In the genomic region with DNA sequence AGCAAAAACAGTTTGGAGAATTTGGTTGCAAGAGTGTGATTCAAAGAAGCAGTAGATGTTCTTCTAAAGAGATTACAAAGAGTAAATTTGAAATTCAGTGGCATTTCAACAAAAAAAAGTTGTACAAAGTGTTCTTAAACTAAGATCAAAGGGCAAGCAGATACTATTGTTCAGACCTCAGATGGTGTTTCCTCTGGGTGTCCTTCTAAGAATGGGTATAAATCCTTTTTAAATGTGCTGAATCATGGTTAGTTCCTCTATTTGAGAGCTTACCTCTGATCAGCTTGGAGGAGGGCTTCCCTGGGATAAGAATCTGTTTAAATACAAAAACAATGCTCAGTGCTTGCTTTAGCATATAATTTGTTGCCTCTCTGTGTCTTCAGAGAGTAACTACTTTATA, we compare ENCODE assay signal across 1 cellular context.
TF ChIP-seq lines count a peak whose summit lies in the region.

No MANE protein-coding gene starts in this region.

TF ChIP-seq in K562, 482 proteins besides CTCF, POLR2A, EP300 and RAD21:
- peak; percentile 91 for TF ChIP-seq C11orf30 (IDR thresholded peaks at IDR 0.05; ENCODE audit: low read depth)
- TF ChIP-seq BACH1 (tag; IDR thresholded peaks at IDR 0.05), result peak; percentile 89
- TF ChIP-seq NFE2L1 (tag; IDR thresholded peaks at IDR 0.05; ENCODE audit: borderline replicate concordance, low read depth), result peak; percentile 84
- TF ChIP-seq, protein P1, sequence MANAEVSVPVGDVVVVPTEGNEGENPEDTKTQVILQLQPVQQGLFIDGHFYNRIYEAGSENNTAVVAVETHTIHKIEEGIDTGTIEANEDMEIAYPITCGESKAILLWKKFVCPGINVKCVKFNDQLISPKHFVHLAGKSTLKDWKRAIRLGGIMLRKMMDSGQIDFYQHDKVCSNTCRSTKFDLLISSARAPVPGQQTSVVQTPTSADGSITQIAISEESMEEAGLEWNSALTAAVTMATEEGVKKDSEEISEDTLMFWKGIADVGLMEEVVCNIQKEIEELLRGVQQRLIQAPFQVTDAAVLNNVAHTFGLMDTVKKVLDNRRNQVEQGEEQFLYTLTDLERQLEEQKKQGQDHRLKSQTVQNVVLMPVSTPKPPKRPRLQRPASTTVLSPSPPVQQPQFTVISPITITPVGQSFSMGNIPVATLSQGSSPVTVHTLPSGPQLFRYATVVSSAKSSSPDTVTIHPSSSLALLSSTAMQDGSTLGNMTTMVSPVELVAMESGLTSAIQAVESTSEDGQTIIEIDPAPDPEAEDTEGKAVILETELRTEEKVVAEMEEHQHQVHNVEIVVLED (CRISPR knock-in tag; IDR thresholded peaks at IDR 0.05), result no peak
- peak; percentile 83 for TF ChIP-seq MAFK (IDR thresholded peaks at IDR 0.05; ENCODE audit: low read length)
- TF ChIP-seq ZFP36 (IDR thresholded peaks at IDR 0.05; ENCODE audit: low read depth, low read length, partially characterized antibody), result peak; percentile 34
- no peak for TF ChIP-seq HSF4 (CRISPR knock-in tag; IDR thresholded peaks at IDR 0.05; ENCODE audit: borderline replicate concordance)
- peak; percentile 88 for TF ChIP-seq ZNF316 (IDR thresholded peaks at IDR 0.05)
- peak; percentile 96 for TF ChIP-seq NFE2 (IDR thresholded peaks at IDR 0.05; ENCODE audit: low read depth)
- no peak for TF ChIP-seq JUND (IDR thresholded peaks at IDR 0.05; ENCODE audit: borderline replicate concordance, low read depth, low read length)
- 0 out of 3 replicates have a peak, but pooled peaks have one; percentile 22 for TF ChIP-seq JUND (tag; IDR thresholded peaks at IDR 0.05; ENCODE audit: borderline replicate concordance, low read depth, low read length)
- no peak for TF ChIP-seq KDM2B (CRISPR knock-in tag; IDR thresholded peaks at IDR 0.05)
- TF ChIP-seq, protein P2, sequence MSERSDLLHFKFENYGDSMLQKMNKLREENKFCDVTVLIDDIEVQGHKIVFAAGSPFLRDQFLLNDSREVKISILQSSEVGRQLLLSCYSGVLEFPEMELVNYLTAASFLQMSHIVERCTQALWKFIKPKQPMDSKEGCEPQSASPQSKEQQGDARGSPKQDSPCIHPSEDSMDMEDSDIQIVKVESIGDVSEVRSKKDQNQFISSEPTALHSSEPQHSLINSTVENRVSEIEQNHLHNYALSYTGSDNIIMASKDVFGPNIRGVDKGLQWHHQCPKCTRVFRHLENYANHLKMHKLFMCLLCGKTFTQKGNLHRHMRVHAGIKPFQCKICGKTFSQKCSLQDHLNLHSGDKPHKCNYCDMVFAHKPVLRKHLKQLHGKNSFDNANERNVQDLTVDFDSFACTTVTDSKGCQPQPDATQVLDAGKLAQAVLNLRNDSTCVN (CRISPR knock-in tag; IDR thresholded peaks at IDR 0.05), result no peak
- peak; percentile 55; the same call in 1 of the 2 replicates for TF ChIP-seq BMI1 (IDR thresholded peaks at IDR 0.05; ENCODE audit: low read length)
- 0 out of 2 replicates have a peak, but pooled peaks have one; percentile 20 for TF ChIP-seq ESRRA (IDR thresholded peaks at IDR 0.05; ENCODE audit: borderline replicate concordance, low read depth)
- TF ChIP-seq MAFG (tag; conservative IDR thresholded peaks at IDR 0.05), result peak; percentile 95
- TF ChIP-seq MAFF (IDR thresholded peaks at IDR 0.05; ENCODE audit: low read length), result peak; percentile 87
TF ChIP-seq in K562: peak in this region for 12.
